16 cellular contexts compared by ENCODE assay signal in genomic region chr11:102494216-102494615, GRCh38. TPM values are rescaled to one million over a fixed set of nuclear protein-coding genes. Genes with fewer than 3 reads are reported as not detected.
A peak's percentile ranks its signal among the peaks of the same experiment; 100 is the strongest.
DNase-seq lines count a peak whose midpoint lies in the region; ATAC-seq and TF ChIP-seq lines count a peak whose summit lies in the region.
"Had no signal": no experiment of that assay in that cellular context is flagged by ENCODE, and none has a peak within 500 bp of the region (broad histone marks: within the 10 kb centered on the region; RNA-seq: fewer than 3 reads in every experiment).

No MANE protein-coding gene starts in this region.

- H3K4me2 ChIP-seq in hepatocyte, result no peak overlapping the region

- no peak overlapping the region for H2AFZ ChIP-seq in hepatocyte

- H3K36me3 ChIP-seq in hepatocyte (replicated peaks; ENCODE audit: insufficient read depth, low read depth), result no peaks in the 10 kb centered on the region
- H3K36me3 ChIP-seq in transverse colon, result no peaks in the 10 kb centered on the region
- H3K36me3 ChIP-seq: SJCRH30, tibial nerve had no signal

- CTCF ChIA-PET in activated CD8-positive, alpha-beta T cell treated with anti-CD3 and anti-CD28 coated beads, Interleukin-2, amount 10 ng/mL, durations not matched to agents 7 days and 5 days (lab: Charles Lee), result interaction anchor here (1.0 to 4.4 kb wide), 4 partner anchors 103 to 206 kb away, joined by 3 to 25 read pairs (median 7); no protein-coding TSS in a partner anchor

- TF ChIP-seq EP300 in transverse colon (IDR thresholded peaks at IDR 0.05; ENCODE audit: low read depth), result no peak

- no peak for TF ChIP-seq POLR2A in transverse colon (IDR thresholded peaks at IDR 0.05)

- H3K36me3 Mint-ChIP-seq in activated CD8-positive, alpha-beta T cell treated with anti-CD3 and anti-CD28 coated beads, Interleukin-2, amount 10 ng/mL, durations not matched to agents 7 days and 5 days (ENCODE audit: low read depth), result no peaks in the 10 kb centered on the region
- H3K36me3 Mint-ChIP-seq: naive B cell had no signal

- H3K27ac ChIP-seq in hepatocyte (peak overlapping the region; percentile 17), transverse colon (no peak overlapping the region)
- H3K27ac ChIP-seq: 22Rv1, SJCRH30, VCaP had no signal

- no peaks in the 10 kb centered on the region for H3K79me2 ChIP-seq in hepatocyte

- no peak for TF ChIP-seq CTCF in hepatocyte (IDR thresholded peaks at IDR 0.05; ENCODE audit: poor library complexity)
- TF ChIP-seq CTCF in transverse colon (IDR thresholded peaks at IDR 0.05), result no peak

- H3K9me2 ChIP-seq in hepatocyte (replicated peaks; ENCODE audit: insufficient read depth), result no peaks in the 10 kb centered on the region

- H3K27me3 Mint-ChIP-seq in activated CD8-positive, alpha-beta T cell treated with anti-CD3 and anti-CD28 coated beads, Interleukin-2, amount 10 ng/mL, durations not matched to agents 7 days and 5 days (ENCODE audit: low read depth), result peaks cover 14% of the 10 kb centered on the region
- H3K27me3 Mint-ChIP-seq: activated naive CD8-positive, alpha-beta T cell treated with anti-CD3 and anti-CD28 coated beads, Interleukin-2, amount 50 U/mL, for 24 hours; naive B cell had no signal

- H4K20me1 ChIP-seq in hepatocyte (ENCODE audit: insufficient read depth, poor library complexity, severe bottlenecking), result no peaks in the 10 kb centered on the region

- no peak overlapping the region for H3K4me3 Mint-ChIP-seq in activated CD8-positive, alpha-beta T cell treated with anti-CD3 and anti-CD28 coated beads, Interleukin-2, amount 10 ng/mL, durations not matched to agents 7 days and 5 days
- H3K4me3 Mint-ChIP-seq: activated naive CD8-positive, alpha-beta T cell treated with anti-CD3 and anti-CD28 coated beads, Interleukin-2, amount 50 U/mL, for 24 hours; naive B cell had no signal

- no peak overlapping the region for H3K4me3 ChIP-seq in hepatocyte
- no peak overlapping the region for H3K4me3 ChIP-seq in transverse colon
- H3K4me3 ChIP-seq: SJCRH30, tibial nerve had no signal

- POLR2A ChIA-PET in activated CD8-positive, alpha-beta T cell treated with anti-CD3 and anti-CD28 coated beads, Interleukin-2, amount 10 ng/mL, durations not matched to agents 7 days and 5 days (lab: Charles Lee), result no interaction called here

- no peaks in the 10 kb centered on the region for H3K9me3 ChIP-seq in hepatocyte (ENCODE audit: low read depth)
- H3K9me3 ChIP-seq in transverse colon, result no peaks in the 10 kb centered on the region
- H3K9me3 ChIP-seq: SJCRH30, tibial nerve had no signal

- 50% methylated on average over 6 of the region's 6 CpGs for WGBS in hepatocyte (ENCODE audit: low lambda C conversion rate, missing lambda C conversion rate)
- WGBS in transverse colon (ENCODE audit: low coverage in 1 of 2), 2 donors, result 47 to 50% methylated on average over 5 to 6 of the region's 6 CpGs

- H3K27me3 ChIP-seq in hepatocyte (no peaks in the 10 kb centered on the region), transverse colon (no peaks in the 10 kb centered on the region)
- H3K27me3 ChIP-seq: SJCRH30, tibial nerve had no signal

- H3K4me1 ChIP-seq in hepatocyte (ENCODE audit: insufficient read depth), result peaks cover 3% of the 10 kb centered on the region
- H3K4me1 ChIP-seq in transverse colon, result peaks cover 0 to 23% (median 14%) of the 10 kb centered on the region in 4 donors
- H3K4me1 ChIP-seq: SJCRH30 had no signal

- peak; percentile 0 for DNase-seq in NCI-H2227 treated with DMSO at 0.1 percent for 48 hours (lab: John Stamatoyannopoulos, UW)
- no peak for DNase-seq in NCI-H2227 (lab: John Stamatoyannopoulos, UW; ENCODE audit: unreplicated experiment)
- peak; percentile 65 for DNase-seq in amniotic epithelial cell (ENCODE audit: low read depth)
- DNase-seq in hepatocyte (ENCODE audit: low spot score), result peak; percentile 55
- DNase-seq in transverse colon, result peak; percentile 46
- no peak for DNase-seq in NCI-H2171 treated with DMSO at 0.1 percent for 48 hours (lab: John Stamatoyannopoulos, UW)
- DNase-seq in activated CD8-positive, alpha-beta T cell treated with anti-CD3 and anti-CD28 coated beads, Interleukin-2, amount 10 ng/mL, durations not matched to agents 7 days and 5 days, result no peak
- no peak for DNase-seq in NCI-H1105 treated with DMSO at 0.1 percent for 48 hours (lab: John Stamatoyannopoulos, UW)
- DNase-seq: activated naive CD8-positive, alpha-beta T cell treated with anti-CD3 and anti-CD28 coated beads, Interleukin-2, amount 50 U/mL, for 24 hours; Kasumi-1; naive B cell; SJCRH30 had no signal

- H3K4me1 Mint-ChIP-seq in activated CD8-positive, alpha-beta T cell treated with anti-CD3 and anti-CD28 coated beads, Interleukin-2, amount 10 ng/mL, durations not matched to agents 7 days and 5 days (ENCODE audit: low read depth), result peaks cover 29% of the 10 kb centered on the region

- in situ Hi-C loops in transverse colon (cut with MboI; ENCODE audit: low pct_ligation_motif_present in 1 of 4, low pct_unique_long_range_greater_than_20kb in 1 of 4, low sequenced_read_pairs in 3 of 4), result loop anchor here in 3 of 4 donors (10.0 to 25.0 kb wide), 5 partner anchors 99 to 443 kb away; no protein-coding TSS in a partner anchor

- intact Hi-C loops in transverse colon (cut with DNase I; ENCODE audit: low total_unique reads), result loop anchor here (5.0 to 10.0 kb wide), 2 partner anchors 152 to 199 kb away; no protein-coding TSS in a partner anchor

- ATAC-seq in activated CD8-positive, alpha-beta T cell treated with anti-CD3 and anti-CD28 coated beads, Interleukin-2, amount 10 ng/mL, durations not matched to agents 7 days and 5 days, result no peak
- ATAC-seq: activated naive CD8-positive, alpha-beta T cell treated with anti-CD3 and anti-CD28 coated beads, Interleukin-2, amount 50 U/mL, for 24 hours; sciatic nerve had no signal

- H3K9me3 Mint-ChIP-seq in activated CD8-positive, alpha-beta T cell treated with anti-CD3 and anti-CD28 coated beads, Interleukin-2, amount 10 ng/mL, durations not matched to agents 7 days and 5 days (ENCODE audit: insufficient read depth), result no peaks in the 10 kb centered on the region
- H3K9me3 Mint-ChIP-seq: activated naive CD8-positive, alpha-beta T cell treated with anti-CD3 and anti-CD28 coated beads, Interleukin-2, amount 50 U/mL, for 24 hours; naive B cell had no signal

- no peak overlapping the region for H3K27ac Mint-ChIP-seq in activated CD8-positive, alpha-beta T cell treated with anti-CD3 and anti-CD28 coated beads, Interleukin-2, amount 10 ng/mL, durations not matched to agents 7 days and 5 days
- H3K27ac Mint-ChIP-seq: activated naive CD8-positive, alpha-beta T cell treated with anti-CD3 and anti-CD28 coated beads, Interleukin-2, amount 50 U/mL, for 24 hours had no signal

RNA-seq across cellular contexts. Expression of gene MMP7, which starts 36.3 kb away (rescaled TPM):
- total RNA-seq in hepatocyte (1.9 and 5.0 TPM in 2 replicates), transverse colon (not detected)
- 2.8 and 3.4 TPM in 2 replicates for polyA plus RNA-seq in hepatocyte
- not detected for total RNA-seq in activated CD8-positive, alpha-beta T cell treated with anti-CD3 and anti-CD28 coated beads, Interleukin-2, amount 10 ng/mL, durations not matched to agents 7 days and 5 days
- total RNA-seq: sciatic nerve, SJCRH30, tibial nerve had no signal

RNA-seq across cellular contexts. Expression of gene TMEM123, which starts 41.7 kb away (rescaled TPM):
- 179 and 182 TPM in 2 replicates for total RNA-seq in hepatocyte
- polyA plus RNA-seq in hepatocyte, result 101 and 122 TPM in 2 replicates
- 100 to 1,000 TPM in 2 of 4 donors, 10 to 100 TPM in 2; 55.4 to 137 (median 104) TPM for total RNA-seq in transverse colon
- 100 to 1,000 TPM; 434 to 461 TPM for total RNA-seq in activated CD8-positive, alpha-beta T cell treated with anti-CD3 and anti-CD28 coated beads, Interleukin-2, amount 10 ng/mL, durations not matched to agents 7 days and 5 days

Comparison
In these comparisons a context has a peak if more than half of its experiments do, and no peak if none do; other contexts are left out.
1. DNase-seq: peak in NCI-H2227 treated with DMSO at 0.1 percent for 48 hours (single experiment), amniotic epithelial cell (single experiment), hepatocyte (single experiment) and transverse colon (single experiment); none in NCI-H2227 (single experiment), NCI-H2171 treated with DMSO at 0.1 percent for 48 hours (single experiment), activated CD8-positive, alpha-beta T cell treated with anti-CD3 and anti-CD28 coated beads, Interleukin-2, amount 10 ng/mL, durations not matched to agents 7 days and 5 days (single experiment) and NCI-H1105 treated with DMSO at 0.1 percent for 48 hours (single experiment).